Comparison of ENCODE assay signal across 8 cellular contexts in genomic region chr2:99488999-99489757, GRCh38. TPM values are rescaled to one million over a fixed set of nuclear protein-coding genes. Genes with fewer than 3 reads are reported as not detected.
DNase-seq lines count a peak whose midpoint lies in the region; ATAC-seq and TF ChIP-seq lines count a peak whose summit lies in the region.

No MANE protein-coding gene starts in this region.

- no peak for TF ChIP-seq EP300 in gastroesophageal sphincter (IDR thresholded peaks at IDR 0.05)
- TF ChIP-seq EP300 in tibial nerve (IDR thresholded peaks at IDR 0.05), result no peak

- no peak for TF ChIP-seq POLR2A in gastroesophageal sphincter (IDR thresholded peaks at IDR 0.05)
- no peak for TF ChIP-seq POLR2A in tibial nerve (IDR thresholded peaks at IDR 0.05)

- H2AFZ ChIP-seq in neuron (ENCODE audit: low read depth, low read length), result peak overlapping the region; percentile 33

- H3K9me3 ChIP-seq in gastroesophageal sphincter (no peaks in the 10 kb centered on the region), neuron (ENCODE audit: low read length) (no peaks in the 10 kb centered on the region), tibial nerve (no peaks in the 10 kb centered on the region)

- H3K27me3 ChIP-seq in gastroesophageal sphincter (no peaks in the 10 kb centered on the region), neuron (ENCODE audit: insufficient read depth, low read length) (no peaks in the 10 kb centered on the region), tibial nerve (no peaks in the 10 kb centered on the region)

- H3K4me1 ChIP-seq in gastroesophageal sphincter (peaks cover 0 to 46% (median 5%) of the 10 kb centered on the region in 3 donors), neuron (ENCODE audit: insufficient read depth, low read length) (peaks cover 16% of the 10 kb centered on the region), tibial nerve (peaks cover 0 to 42% (median 9%) of the 10 kb centered on the region in 4 donors)

- ATAC-seq in GM18909 (IDR thresholded peaks at IDR 0.05; ENCODE audit: poor library complexity, unreplicated experiment) (peak; percentile 38), HG03139 (IDR thresholded peaks at IDR 0.05; ENCODE audit: unreplicated experiment) (peak; percentile 35), gastroesophageal sphincter (peak; percentile 68)

- TF ChIP-seq CTCF in AG10803 (conservative IDR thresholded peaks at IDR 0.05; ENCODE audit: low read length), result no peak
- no peak for TF ChIP-seq CTCF in gastroesophageal sphincter (IDR thresholded peaks at IDR 0.05)
- no peak for TF ChIP-seq CTCF in tibial nerve (IDR thresholded peaks at IDR 0.05)

- WGBS in gastroesophageal sphincter (ENCODE audit: low coverage in 1 of 2), 2 donors, result 0 to 1% methylated on average over 1 to 48 of the region's 95 CpGs
- 1% methylated on average over 53 to 72 of the region's 95 CpGs for WGBS in tibial nerve, 2 donors

- peak; percentile 55 for DNase-seq in AG10803 (ENCODE audit: low read depth)
- DNase-seq in OCI-M1 (lab: John Stamatoyannopoulos, UW), result peak; percentile 63
- DNase-seq in activated naive CD4-positive, alpha-beta T cell treated with Interleukin-2 at 50 U/mL for 16 hours, result peak; percentile 48
- DNase-seq in tibial nerve (ENCODE audit: low spot score in 2 of 2), result peak; percentile 45 to 51

- H3K27ac ChIP-seq in gastroesophageal sphincter (peak overlapping the region; percentile 94 to 100 (median 100)), tibial nerve (peak overlapping the region; percentile 94 to 99 (median 96))

- H3K36me3 ChIP-seq in gastroesophageal sphincter (no peaks in the 10 kb centered on the region), neuron (ENCODE audit: insufficient read depth, low read length) (no peaks in the 10 kb centered on the region), tibial nerve (no peaks in the 10 kb centered on the region)

- H3K4me3 ChIP-seq in AG10803 (ENCODE audit: low read length) (peak overlapping the region; percentile 91), gastroesophageal sphincter (peak overlapping the region; percentile 83 to 99), neuron (ENCODE audit: low read length) (peak overlapping the region; percentile 94), tibial nerve (peak overlapping the region; percentile 69 to 100 (median 88))

RNA-seq across cellular contexts. Expression of gene REV1, which starts 0.6 kb away (rescaled TPM):
- 10 to 100 TPM; 25.9 to 61.5 (median 47.3) TPM for total RNA-seq in gastroesophageal sphincter
- 10 to 100 TPM; 38.2 to 93.5 (median 64.6) TPM for total RNA-seq in tibial nerve

Comparison
In these comparisons a context has a peak if more than half of its experiments do, and no peak if none do; other contexts are left out.
1. Peak in every context shown above with its lines: DNase-seq, ATAC-seq, H3K4me3 ChIP-seq and H3K27ac ChIP-seq.